ENCODE assay signal across 1 cellular context in genomic region chr2:113277474-113278072, GRCh38.
TF ChIP-seq lines count a peak whose summit lies in the region.

No MANE protein-coding gene starts in this region.

TF ChIP-seq in H1, 55 proteins besides CTCF, POLR2A, EP300 and RAD21:
- TF ChIP-seq ASH2L (IDR thresholded peaks at IDR 0.05; ENCODE audit: low read length) (peak; percentile 60), PHF8 (conservative IDR thresholded peaks at IDR 0.05; ENCODE audit: low read depth, low read length) (no peak), KDM4A (IDR thresholded peaks at IDR 0.05; ENCODE audit: low read depth, low read length, severe bottlenecking) (peak; percentile 84)
TF ChIP-seq in H1: peak in this region for 2.
